Comparison of ENCODE assay signal across 8 cellular contexts in genomic region chr11:67239795-67240574, GRCh38. TPM values are rescaled to one million over a fixed set of nuclear protein-coding genes. Genes with fewer than 3 reads are reported as not detected.
DNase-seq lines count a peak whose midpoint lies in the region; ATAC-seq, FAIRE-seq and TF ChIP-seq lines count a peak whose summit lies in the region.

No MANE protein-coding gene starts in this region.

- H3K36me3 ChIP-seq in keratinocyte (ENCODE audit: control insufficient read depth in 2 of 2, extremely low read depth in 1 of 2, insufficient read depth in 2 of 2, low read length in 2 of 2): peaks cover 5 to 18% of the 10 kb centered on the region in 2 experiments

- H2AFZ ChIP-seq in keratinocyte (ENCODE audit: control insufficient read depth, low read length): no peak overlapping the region

- dilution Hi-C loops in keratinocyte (cut with MboI; ENCODE audit: extremely low pct_ligation_motif_present, low sequenced_read_pairs): no loop called here

- H3K9me3 ChIP-seq in keratinocyte (ENCODE audit: control insufficient read depth, low read depth, low read length): no peaks in the 10 kb centered on the region

- peak overlapping the region; percentile 95 for H3K9ac ChIP-seq in keratinocyte (ENCODE audit: control insufficient read depth, extremely low read depth, insufficient read depth, low read length)

- H3K4me1 ChIP-seq in keratinocyte (ENCODE audit: control insufficient read depth, extremely low read depth, insufficient read depth, low read length): peaks cover 32% of the 10 kb centered on the region

- no peak for TF ChIP-seq CTCF in keratinocyte (optimal IDR thresholded peaks at IDR 0.05 in 1 of 3, IDR thresholded peaks at IDR 0.05 in 1 of 3, conservative IDR thresholded peaks at IDR 0.05 in 1 of 3; ENCODE audit: extremely low read depth in 1 of 3, insufficient read depth in 2 of 3, low read length in 3 of 3)

- peak overlapping the region; percentile 73 to 89 (median 77) for H3K4me3 ChIP-seq in keratinocyte (ENCODE audit: control insufficient read depth in 2 of 3, extremely low read depth in 1 of 3, insufficient read depth in 2 of 3, low read depth in 1 of 3, low read length in 3 of 3)

- peak overlapping the region; percentile 96 for H3K27ac ChIP-seq in keratinocyte (ENCODE audit: control insufficient read depth, insufficient read depth, low read length)

- peak; percentile 87 for ATAC-seq in GM19043 (IDR thresholded peaks at IDR 0.05; ENCODE audit: low read depth, unreplicated experiment)
- peak; percentile 90 for ATAC-seq in HG03354 (IDR thresholded peaks at IDR 0.05; ENCODE audit: poor library complexity, severe bottlenecking, unreplicated experiment)

- peaks cover 4% of the 10 kb centered on the region for H3K9me1 ChIP-seq in keratinocyte (ENCODE audit: control insufficient read depth, extremely low read depth, insufficient read depth, low read length)

- peaks cover 6% of the 10 kb centered on the region for H4K20me1 ChIP-seq in keratinocyte (ENCODE audit: control insufficient read depth, extremely low read depth, insufficient read depth, low read length)

- DNase-seq in AG20443 (ENCODE audit: low spot score) (peak; percentile 97), NCI-H446 treated with DMSO at 0.1 percent for 48 hours (lab: John Stamatoyannopoulos, UW) (peak; percentile 97), cerebellar nuclear complex (lab: John Stamatoyannopoulos, UW) (peak; percentile 97 to 98), keratinocyte (ENCODE audit: low read depth, low spot score) (peak; percentile 84)
- peak; percentile 89 for DNase-seq in activated CD4-positive, CD25-positive, alpha-beta regulatory T cell treated with anti-CD3 and anti-CD28 coated beads, Interleukin-2, amount 50 U/mL, for 72 hours
- peak; percentile 93 to 96 (median 95) for DNase-seq in stimulated activated CD4-positive, alpha-beta T cell treated with anti-CD3 and anti-CD28 coated beads, Interleukin-12 subunit alpha, Interleukin-12 subunit beta, amount 100 ng/mL, for 48 hours (ENCODE audit: low read depth in 2 of 3, low spot score in 1 of 3)

- peak; percentile 56 for FAIRE-seq in keratinocyte (lab: Jason Lieb, UNC)

- H3K4me2 ChIP-seq in keratinocyte (ENCODE audit: control insufficient read depth, extremely low read depth, insufficient read depth, low read depth, low read length): peak overlapping the region; percentile 97

- peaks cover 45% of the 10 kb centered on the region for H3K79me2 ChIP-seq in keratinocyte (ENCODE audit: control insufficient read depth, insufficient read depth, low read length)

- no peaks in the 10 kb centered on the region for H3K27me3 ChIP-seq in keratinocyte (ENCODE audit: control insufficient read depth, extremely low read depth, insufficient read depth, low read length)

RNA-seq across cellular contexts. Expression of gene GRK2, which starts 26.3 kb away (rescaled TPM):
- 21.1 to 29.2 TPM (median 23.3 TPM) in 3 replicates for polyA plus RNA-seq in keratinocyte
- polyA plus RNA-seq in keratinocyte (2011; ENCODE audit: low read depth): 72.4 TPM
- polyA plus RNA-seq in keratinocyte (2011; cell fraction: cytosol; rRNA removed): 15.4 and 26.0 TPM in 2 replicates
- polyA plus RNA-seq in keratinocyte (2011; cell fraction: nucleus; rRNA removed): 38.5 and 51.4 TPM in 2 replicates
- 26.4 and 42.3 TPM in 2 replicates for polyA plus RNA-seq in keratinocyte (2012; ENCODE audit: low replicate concordance)
- 28.1 to 136 TPM (median 33.8 TPM) in 3 replicates for polyA minus RNA-seq in keratinocyte
- 62.0 TPM for polyA minus RNA-seq in keratinocyte (2011; cell fraction: cytosol; rRNA and poly(A)+ RNA removed)
- 26.1 and 27.0 TPM in 2 replicates for polyA minus RNA-seq in keratinocyte (2011; cell fraction: nucleus; rRNA and poly(A)+ RNA removed)

RNA-seq across cellular contexts. Expression of gene ANKRD13D, which starts 49.1 kb away (rescaled TPM):
- polyA plus RNA-seq in keratinocyte: 18.1 to 40.1 TPM (median 25.0 TPM) in 3 replicates
- polyA plus RNA-seq in keratinocyte (2011; ENCODE audit: low read depth): 26.3 TPM
- polyA plus RNA-seq in keratinocyte (2011; cell fraction: cytosol; rRNA removed): 11.4 and 22.0 TPM in 2 replicates
- polyA plus RNA-seq in keratinocyte (2011; cell fraction: nucleus; rRNA removed): 58.2 and 67.9 TPM in 2 replicates
- 16.9 and 35.5 TPM in 2 replicates for polyA plus RNA-seq in keratinocyte (2012; ENCODE audit: low replicate concordance)
- polyA minus RNA-seq in keratinocyte: 18.7 to 32.6 TPM (median 20.1 TPM) in 3 replicates
- polyA minus RNA-seq in keratinocyte (2011; cell fraction: cytosol; rRNA and poly(A)+ RNA removed): 17.8 TPM
- polyA minus RNA-seq in keratinocyte (2011; cell fraction: nucleus; rRNA and poly(A)+ RNA removed): 29.3 and 30.3 TPM in 2 replicates

Comparison
In these comparisons a context has a peak if more than half of its experiments do, and no peak if none do; other contexts are left out.
1. Peak in every context shown above with its lines: DNase-seq, ATAC-seq, H3K4me3 ChIP-seq and H3K27ac ChIP-seq.